19 cellular contexts compared by ENCODE assay signal in the genomic region with DNA sequence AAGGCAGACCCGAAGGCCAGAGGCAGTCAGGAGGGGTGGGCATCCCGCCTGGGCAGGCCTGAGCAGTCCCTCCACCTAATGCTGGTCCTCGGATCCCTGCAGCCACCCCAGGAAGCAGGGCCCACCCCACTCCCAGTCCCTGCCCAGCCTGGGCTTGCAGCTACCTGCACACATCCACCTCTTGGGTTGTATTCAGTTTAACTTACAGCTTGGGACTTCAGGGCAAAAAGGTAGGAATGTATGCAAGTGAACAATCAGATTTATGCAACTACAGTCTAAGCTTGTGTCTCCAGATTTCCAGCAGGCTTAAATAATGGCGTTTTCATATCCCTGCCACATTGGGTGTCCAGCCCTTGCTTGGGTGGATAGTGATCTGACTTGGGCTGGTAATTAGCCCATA. TPM values are rescaled to one million over a fixed set of nuclear protein-coding genes. Genes with fewer than 3 reads are reported as not detected.
A peak's percentile ranks its signal among the peaks of the same experiment; 100 is the strongest.
DNase-seq lines count a peak whose midpoint lies in the region; ATAC-seq, FAIRE-seq and TF ChIP-seq lines count a peak whose summit lies in the region.
"Had no signal": no experiment of that assay in that cellular context is flagged by ENCODE, and none has a peak within 500 bp of the region (broad histone marks: within the 10 kb centered on the region; RNA-seq: fewer than 3 reads in every experiment).

No MANE protein-coding gene starts in this region.

- peaks cover 96% of the 10 kb centered on the region for H3K4me1 Mint-ChIP-seq in activated CD4-positive, alpha-beta T cell treated with anti-CD3 and anti-CD28 coated beads, Interleukin-2, amount 10 ng/mL, durations not matched to agents 7 days and 5 days
- peaks cover 99% of the 10 kb centered on the region for H3K4me1 Mint-ChIP-seq in activated CD8-positive, alpha-beta T cell treated with anti-CD3 and anti-CD28 coated beads, Interleukin-2, amount 10 ng/mL, durations not matched to agents 7 days and 5 days (ENCODE audit: low read depth)
- H3K4me1 Mint-ChIP-seq in type B pancreatic cell (ENCODE audit: unreplicated experiment), result peaks cover 20% of the 10 kb centered on the region

- H3K27ac ChIP-seq in substantia nigra (ENCODE audit: low read depth, low read length, poor library complexity, severe bottlenecking), result peak overlapping the region; percentile 98

- TF ChIP-seq CTCF in type B pancreatic cell (conservative IDR thresholded peaks at IDR 0.05), result no peak

- H3K27me3 Mint-ChIP-seq in activated CD4-positive, alpha-beta T cell treated with anti-CD3 and anti-CD28 coated beads, Interleukin-2, amount 10 ng/mL, durations not matched to agents 7 days and 5 days, result no peaks in the 10 kb centered on the region
- H3K27me3 Mint-ChIP-seq in activated CD8-positive, alpha-beta T cell treated with anti-CD3 and anti-CD28 coated beads, Interleukin-2, amount 10 ng/mL, durations not matched to agents 7 days and 5 days (ENCODE audit: low read depth), result no peaks in the 10 kb centered on the region
- no peaks in the 10 kb centered on the region for H3K27me3 Mint-ChIP-seq in type B pancreatic cell

- no peak for TF ChIP-seq POLR2A in GM12892 (IDR thresholded peaks at IDR 0.05; ENCODE audit: low read depth, low read length)

- no peak for ATAC-seq in activated CD8-positive, alpha-beta T cell treated with anti-CD3 and anti-CD28 coated beads, Interleukin-2, amount 10 ng/mL, durations not matched to agents 7 days and 5 days
- ATAC-seq in esophagus mucosa, result peak; percentile 34
- ATAC-seq: activated T-cell treated with anti-CD3 and anti-CD28 coated beads, Interleukin-2, amount 50 U/mL, for 4 hours; GM12878; HepG2; right cardiac atrium had no signal

- POLR2A ChIA-PET in activated CD4-positive, alpha-beta T cell treated with anti-CD3 and anti-CD28 coated beads, Interleukin-2, amount 10 ng/mL, durations not matched to agents 7 days and 5 days (lab: Charles Lee), result no interaction called here
- POLR2A ChIA-PET in activated CD8-positive, alpha-beta T cell treated with anti-CD3 and anti-CD28 coated beads, Interleukin-2, amount 10 ng/mL, durations not matched to agents 7 days and 5 days (lab: Charles Lee), result interaction anchor here (0.6 to 2.5 kb wide), 2 partner anchors 11 to 12 kb away, joined by 3 to 10 read pairs; no protein-coding TSS in a partner anchor

- DNase-seq in activated CD4-positive, alpha-beta T cell treated with anti-CD3 and anti-CD28 coated beads, Interleukin-2, amount 10 ng/mL, durations not matched to agents 7 days and 5 days, result no peak
- no peak for DNase-seq in activated CD4-positive, alpha-beta T cell treated with anti-CD3 and anti-CD28 coated beads, Interleukin-2, amount 50 U/mL, for 4 hours
- no peak for DNase-seq in activated CD8-positive, alpha-beta T cell treated with anti-CD3 and anti-CD28 coated beads, Interleukin-2, amount 10 ng/mL, durations not matched to agents 7 days and 5 days
- no peak for DNase-seq in substantia nigra (lab: John Stamatoyannopoulos, UW)
- no peak for DNase-seq in type B pancreatic cell (ENCODE audit: extremely low spot score, unreplicated experiment)
- DNase-seq in GM12892 (ENCODE audit: insufficient read length), result no peak
- no peak for DNase-seq in stimulated activated CD4-positive, alpha-beta T cell treated with anti-CD3 and anti-CD28 coated beads, Interleukin-15, amount 100 ng/mL, for 24 hours
- DNase-seq: 8988T; activated CD4-positive, CD25-positive, alpha-beta regulatory T cell treated with anti-CD3 and anti-CD28 coated beads, Interleukin-2, amount 50 U/mL, for 72 hours; activated T-cell treated with anti-CD3 and anti-CD28 coated beads, Interleukin-2, amount 50 U/mL, for 4 hours; H9; NCI-H1048; NCI-H2171 treated with DMSO at 0.1 percent for 48 hours; right cardiac atrium; stimulated activated CD4-positive, alpha-beta T cell treated with anti-CD3 and anti-CD28 coated beads, Interleukin-4, amount 100 ng/mL, for 4 hours; T-helper 2 cell had no signal

- no peaks in the 10 kb centered on the region for H3K9me3 Mint-ChIP-seq in activated CD4-positive, alpha-beta T cell treated with anti-CD3 and anti-CD28 coated beads, Interleukin-2, amount 10 ng/mL, durations not matched to agents 7 days and 5 days
- no peaks in the 10 kb centered on the region for H3K9me3 Mint-ChIP-seq in activated CD8-positive, alpha-beta T cell treated with anti-CD3 and anti-CD28 coated beads, Interleukin-2, amount 10 ng/mL, durations not matched to agents 7 days and 5 days (ENCODE audit: insufficient read depth)
- H3K9me3 Mint-ChIP-seq in type B pancreatic cell, result no peaks in the 10 kb centered on the region
- H3K9me3 Mint-ChIP-seq: activated T-cell treated with anti-CD3 and anti-CD28 coated beads, Interleukin-2, amount 50 U/mL, for 4 hours; H9 had no signal

- peak overlapping the region; percentile 98 for H3K27ac Mint-ChIP-seq in activated CD4-positive, alpha-beta T cell treated with anti-CD3 and anti-CD28 coated beads, Interleukin-2, amount 10 ng/mL, durations not matched to agents 7 days and 5 days
- H3K27ac Mint-ChIP-seq in activated CD8-positive, alpha-beta T cell treated with anti-CD3 and anti-CD28 coated beads, Interleukin-2, amount 10 ng/mL, durations not matched to agents 7 days and 5 days, result peak overlapping the region; percentile 93
- no peak overlapping the region for H3K27ac Mint-ChIP-seq in type B pancreatic cell

- CTCF ChIA-PET in activated CD4-positive, alpha-beta T cell treated with anti-CD3 and anti-CD28 coated beads, Interleukin-2, amount 10 ng/mL, durations not matched to agents 7 days and 5 days (lab: Charles Lee), result interaction anchor here (1.3 kb wide), 1 partner anchor 11 kb away, joined by 4 read pairs; no protein-coding TSS in a partner anchor
- CTCF ChIA-PET in activated CD8-positive, alpha-beta T cell treated with anti-CD3 and anti-CD28 coated beads, Interleukin-2, amount 10 ng/mL, durations not matched to agents 7 days and 5 days (lab: Charles Lee), result interaction anchor here (0.9 to 1.9 kb wide), 4 partner anchors 11 to 40 kb away, joined by 3 to 13 read pairs (median 3); no protein-coding TSS in a partner anchor

- H3K36me3 Mint-ChIP-seq in activated CD4-positive, alpha-beta T cell treated with anti-CD3 and anti-CD28 coated beads, Interleukin-2, amount 10 ng/mL, durations not matched to agents 7 days and 5 days (ENCODE audit: low read depth), result peaks cover 80% of the 10 kb centered on the region
- H3K36me3 Mint-ChIP-seq in activated CD8-positive, alpha-beta T cell treated with anti-CD3 and anti-CD28 coated beads, Interleukin-2, amount 10 ng/mL, durations not matched to agents 7 days and 5 days (ENCODE audit: low read depth), result peaks cover 55% of the 10 kb centered on the region
- H3K36me3 Mint-ChIP-seq in type B pancreatic cell, result no peaks in the 10 kb centered on the region

- FAIRE-seq in GM12892 (lab: Jason Lieb, UNC), result no peak
- FAIRE-seq: GM12878, HepG2 had no signal

- no peak overlapping the region for H3K4me3 Mint-ChIP-seq in activated CD4-positive, alpha-beta T cell treated with anti-CD3 and anti-CD28 coated beads, Interleukin-2, amount 10 ng/mL, durations not matched to agents 7 days and 5 days
- H3K4me3 Mint-ChIP-seq in activated CD8-positive, alpha-beta T cell treated with anti-CD3 and anti-CD28 coated beads, Interleukin-2, amount 10 ng/mL, durations not matched to agents 7 days and 5 days, result no peak overlapping the region
- H3K4me3 Mint-ChIP-seq in type B pancreatic cell, result no peak overlapping the region
- H3K4me3 Mint-ChIP-seq: H9 had no signal

RNA-seq across cellular contexts. Expression of gene LDLRAP1, which starts 17.4 kb away (rescaled TPM):
- 10 to 100 TPM; 64.4 to 65.3 TPM for total RNA-seq in activated CD4-positive, alpha-beta T cell treated with anti-CD3 and anti-CD28 coated beads, Interleukin-2, amount 10 ng/mL, durations not matched to agents 7 days and 5 days
- total RNA-seq in activated CD8-positive, alpha-beta T cell treated with anti-CD3 and anti-CD28 coated beads, Interleukin-2, amount 10 ng/mL, durations not matched to agents 7 days and 5 days, result 10 to 100 TPM; 30.7 to 31.3 TPM
- total RNA-seq in esophagus mucosa, result 18.8 TPM
- 20.7 and 21.3 TPM in 2 replicates for total RNA-seq in type B pancreatic cell (ENCODE audit: low replicate concordance)
- 8.7 TPM for polyA plus RNA-seq in GM12892 (2012; ENCODE audit: missing spikeins)

RNA-seq across cellular contexts. Expression of gene MAN1C1, which starts 55.8 kb away (rescaled TPM):
- total RNA-seq in activated CD4-positive, alpha-beta T cell treated with anti-CD3 and anti-CD28 coated beads, Interleukin-2, amount 10 ng/mL, durations not matched to agents 7 days and 5 days, result 10 to 100 TPM; 28.9 to 31.1 TPM
- 10 to 100 TPM; 16.8 to 17.9 TPM for total RNA-seq in activated CD8-positive, alpha-beta T cell treated with anti-CD3 and anti-CD28 coated beads, Interleukin-2, amount 10 ng/mL, durations not matched to agents 7 days and 5 days
- 2.6 TPM for total RNA-seq in esophagus mucosa
- 6.4 and 9.1 TPM in 2 replicates for total RNA-seq in type B pancreatic cell (ENCODE audit: low replicate concordance)
- 0.15 TPM for polyA plus RNA-seq in GM12892 (2012; ENCODE audit: missing spikeins)
